In genomic region chr4:81698536-81698935, GRCh38 we compare ENCODE assay signal across 31 cellular contexts.
DNase-seq lines count a peak whose midpoint lies in the region; ATAC-seq and TF ChIP-seq lines count a peak whose summit lies in the region.
"Had no signal": no experiment of that assay in that cellular context is flagged by ENCODE, and none has a peak within 500 bp of the region (broad histone marks: within the 10 kb centered on the region; RNA-seq: fewer than 3 reads in every experiment).

No MANE protein-coding gene starts in this region.

- no peak overlapping the region for H3K27ac Mint-ChIP-seq in endodermal cell
- H3K27ac Mint-ChIP-seq: activated naive CD8-positive, alpha-beta T cell treated with anti-CD3 and anti-CD28 coated beads, Interleukin-2, amount 50 U/mL, for 24 hours; activated T-cell treated with anti-CD3 and anti-CD28 coated beads, Interleukin-2, amount 50 U/mL, for 72 hours; CD8-positive, alpha-beta T cell; effector memory CD8-positive, alpha-beta T cell had no signal

- no peak for ATAC-seq in GM21360 (IDR thresholded peaks at IDR 0.05; ENCODE audit: unreplicated experiment)
- ATAC-seq: activated naive CD8-positive, alpha-beta T cell treated with anti-CD3 and anti-CD28 coated beads, Interleukin-2, amount 50 U/mL, for 24 hours; activated T-cell treated with anti-CD3 and anti-CD28 coated beads, Interleukin-2, amount 50 U/mL, for 72 hours; CD8-positive, alpha-beta T cell; effector memory CD8-positive, alpha-beta T cell; HCT116; psoas muscle had no signal

- H2AK5ac ChIP-seq in neuronal stem cell (ENCODE audit: low read depth, low read length) = no peak overlapping the region

- no peaks in the 10 kb centered on the region for H3K27me3 Mint-ChIP-seq in endodermal cell (ENCODE audit: insufficient read depth)
- H3K27me3 Mint-ChIP-seq: activated naive CD8-positive, alpha-beta T cell treated with anti-CD3 and anti-CD28 coated beads, Interleukin-2, amount 50 U/mL, for 24 hours had no signal

- H3K79me1 ChIP-seq in neuronal stem cell (ENCODE audit: low read depth, low read length) = no peaks in the 10 kb centered on the region

- no peak overlapping the region for H3K4me2 ChIP-seq in neuronal stem cell (ENCODE audit: insufficient read depth, low read length, poor library complexity, severe bottlenecking)
- H3K4me2 ChIP-seq: SK-N-SH had no signal

- peak overlapping the region; percentile 51 for H2AFZ ChIP-seq in neuronal stem cell (ENCODE audit: low read length)

- no peak overlapping the region for H3K4ac ChIP-seq in neuronal stem cell (ENCODE audit: low read length)

- H3K27ac ChIP-seq in endodermal cell (ENCODE audit: low read depth, low read length) (peak overlapping the region; percentile 81), neuronal stem cell (replicated peaks; ENCODE audit: low read length) (no peak overlapping the region)
- H3K27ac ChIP-seq: coronary artery, left ventricle myocardium inferior, psoas muscle, sigmoid colon, stomach, thyroid gland, uterus had no signal

- H3K9me3 Mint-ChIP-seq in endodermal cell = no peaks in the 10 kb centered on the region
- H3K9me3 Mint-ChIP-seq: activated naive CD8-positive, alpha-beta T cell treated with anti-CD3 and anti-CD28 coated beads, Interleukin-2, amount 50 U/mL, for 24 hours; activated T-cell treated with anti-CD3 and anti-CD28 coated beads, Interleukin-2, amount 50 U/mL, for 72 hours; CD8-positive, alpha-beta T cell; effector memory CD8-positive, alpha-beta T cell had no signal

- no peak overlapping the region for H3K9ac ChIP-seq in endodermal cell (ENCODE audit: extremely low read depth, low read length, poor library complexity, severe bottlenecking)
- no peak overlapping the region for H3K9ac ChIP-seq in neuronal stem cell (ENCODE audit: low read depth, low read length, poor library complexity)
- H3K9ac ChIP-seq: SK-N-SH had no signal

- H4K91ac ChIP-seq in neuronal stem cell (ENCODE audit: low read depth, low read length, poor library complexity) = no peak overlapping the region

- H3K18ac ChIP-seq in neuronal stem cell (ENCODE audit: low read length) = peak overlapping the region; percentile 63

- H3K27me3 ChIP-seq in endodermal cell (ENCODE audit: control insufficient read depth, insufficient read depth, low read length, poor library complexity, severe bottlenecking) (no peaks in the 10 kb centered on the region), neuronal stem cell (ENCODE audit: control insufficient read depth in 3 of 3, insufficient read depth in 3 of 3, low read depth in 1 of 3, low read length in 3 of 3) (no peaks in the 10 kb centered on the region)
- H3K27me3 ChIP-seq: sigmoid colon, stomach, thyroid gland, uterus had no signal

- H2BK5ac ChIP-seq in neuronal stem cell (ENCODE audit: low read length) = no peak overlapping the region

- H3K4me1 ChIP-seq in endodermal cell (ENCODE audit: control insufficient read depth, insufficient read depth, low read length) (no peaks in the 10 kb centered on the region), neuronal stem cell (ENCODE audit: control insufficient read depth in 2 of 2, insufficient read depth in 1 of 2, low read depth in 1 of 2, low read length in 2 of 2) (peaks cover 0 to 11% of the 10 kb centered on the region in 2 donors)
- H3K4me1 ChIP-seq: left ventricle myocardium inferior, psoas muscle, sigmoid colon, stomach, thyroid gland, uterus had no signal

- H3K4me3 Mint-ChIP-seq in endodermal cell = no peak overlapping the region
- H3K4me3 Mint-ChIP-seq: activated naive CD8-positive, alpha-beta T cell treated with anti-CD3 and anti-CD28 coated beads, Interleukin-2, amount 50 U/mL, for 24 hours; activated T-cell treated with anti-CD3 and anti-CD28 coated beads, Interleukin-2, amount 50 U/mL, for 72 hours; CD8-positive, alpha-beta T cell; effector memory CD8-positive, alpha-beta T cell had no signal

- WGBS in endodermal cell (ENCODE audit: insufficient coverage in 1 of 2, insufficient read length in 1 of 2), 2 experiments = 70 to 85% methylated on average over 2 to 4 of the region's 4 CpGs
- WGBS in neuronal stem cell (ENCODE audit: extremely low coverage in 2 of 2, insufficient read length in 2 of 2, insufficient replicate concordance in 1 of 2), 2 donors = no CpG with 5 or more reads among the region's 4 CpGs

- no peaks in the 10 kb centered on the region for H3K4me1 Mint-ChIP-seq in endodermal cell
- H3K4me1 Mint-ChIP-seq: activated naive CD8-positive, alpha-beta T cell treated with anti-CD3 and anti-CD28 coated beads, Interleukin-2, amount 50 U/mL, for 24 hours had no signal

- H3K36me3 ChIP-seq in endodermal cell (ENCODE audit: control insufficient read depth, insufficient read depth, low read length) (no peaks in the 10 kb centered on the region), neuronal stem cell (replicated peaks in 1 of 2; ENCODE audit: control insufficient read depth in 2 of 2, insufficient read depth in 2 of 2, low read length in 2 of 2) (no peaks in the 10 kb centered on the region)
- H3K36me3 ChIP-seq: left ventricle myocardium inferior, sigmoid colon, stomach, thyroid gland, uterus had no signal

- no peak overlapping the region for H2BK15ac ChIP-seq in neuronal stem cell (ENCODE audit: low read length)

- H3K14ac ChIP-seq in neuronal stem cell (ENCODE audit: low read length) = no peak overlapping the region

- no peak overlapping the region for H2BK120ac ChIP-seq in neuronal stem cell (ENCODE audit: low read depth, low read length)

- H2BK12ac ChIP-seq in neuronal stem cell (ENCODE audit: low read length) = no peak overlapping the region

- no peak for TF ChIP-seq CTCF in endodermal cell (conservative IDR thresholded peaks at IDR 0.05)

- no peak overlapping the region for H3K4me3 ChIP-seq in endodermal cell (ENCODE audit: low read length)
- H3K4me3 ChIP-seq in neuronal stem cell (ENCODE audit: low read length in 2 of 2) = no peak overlapping the region
- H3K4me3 ChIP-seq: coronary artery, left ventricle myocardium inferior, psoas muscle, sigmoid colon, stomach, thyroid gland, uterus had no signal

- DNase-seq in NCI-H345 (lab: John Stamatoyannopoulos, UW) = peak; percentile 7
- no peak for DNase-seq in NCI-H345 treated with DMSO at 0.1 percent for 48 hours (lab: John Stamatoyannopoulos, UW; ENCODE audit: unreplicated experiment)
- DNase-seq in NCI-H146 (lab: John Stamatoyannopoulos, UW) = peak; percentile 89
- no peak for DNase-seq in endodermal cell
- DNase-seq in neuronal stem cell (ENCODE audit: low spot score) = peak; percentile 20
- no peak for DNase-seq in activated CD4-positive, alpha-beta T cell treated with anti-CD3 and anti-CD28 coated beads, Interleukin-2, amount 50 U/mL, for 48 hours
- no peak for DNase-seq in GDM1 (lab: John Stamatoyannopoulos, UW)
- DNase-seq: activated naive CD4-positive, alpha-beta T cell; activated naive CD8-positive, alpha-beta T cell treated with anti-CD3 and anti-CD28 coated beads, Interleukin-2, amount 50 U/mL, for 24 hours; activated T-cell treated with anti-CD3 and anti-CD28 coated beads, Interleukin-2, amount 50 U/mL, for 72 hours; caudate nucleus; CD8-positive, alpha-beta T cell; effector memory CD8-positive, alpha-beta T cell; erythroblast; IMR-90; left ventricle myocardium inferior; mesenchymal stem cell; NCI-H187 treated with DMSO at 0.1 percent for 48 hours; NCI-H526 treated with DMSO at 0.1 percent for 48 hours; nucleus accumbens; OCI-M1; psoas muscle; sigmoid colon; SK-N-SH; stimulated activated CD4-positive, alpha-beta T cell treated with anti-CD3 and anti-CD28 coated beads, Interleukin-4, amount 100 ng/mL, for 1 hour; stomach; thyroid gland; uterus had no signal

- H4K8ac ChIP-seq in neuronal stem cell (ENCODE audit: low read depth, low read length) = no peak overlapping the region

- no peak overlapping the region for H3K23ac ChIP-seq in neuronal stem cell (ENCODE audit: low read depth, low read length, poor library complexity)

- H3K36me3 Mint-ChIP-seq in endodermal cell (ENCODE audit: low read depth) = no peaks in the 10 kb centered on the region
- H3K36me3 Mint-ChIP-seq: CD8-positive, alpha-beta T cell had no signal

- H3K9me3 ChIP-seq in endodermal cell (ENCODE audit: control insufficient read depth, low read length) = no peaks in the 10 kb centered on the region
- H3K9me3 ChIP-seq in neuronal stem cell (replicated peaks in 1 of 2; ENCODE audit: control insufficient read depth in 2 of 2, insufficient read depth in 1 of 2, low read depth in 1 of 2, low read length in 2 of 2) = no peaks in the 10 kb centered on the region
- H3K9me3 ChIP-seq: left ventricle myocardium inferior, psoas muscle, sigmoid colon, SK-N-SH, stomach, thyroid gland, uterus had no signal

Comparison
In these comparisons a context has a peak if more than half of its experiments do, and no peak if none do; other contexts are left out.
1. DNase-seq: peak in NCI-H345 (single experiment), NCI-H146 (single experiment) and neuronal stem cell (single experiment); none in NCI-H345 treated with DMSO at 0.1 percent for 48 hours (single experiment), endodermal cell (single experiment), activated CD4-positive, alpha-beta T cell treated with anti-CD3 and anti-CD28 coated beads, Interleukin-2, amount 50 U/mL, for 48 hours (0 of 2) and GDM1 (single experiment).